ENCODE assay signal across 24 cellular contexts in the genomic region with DNA sequence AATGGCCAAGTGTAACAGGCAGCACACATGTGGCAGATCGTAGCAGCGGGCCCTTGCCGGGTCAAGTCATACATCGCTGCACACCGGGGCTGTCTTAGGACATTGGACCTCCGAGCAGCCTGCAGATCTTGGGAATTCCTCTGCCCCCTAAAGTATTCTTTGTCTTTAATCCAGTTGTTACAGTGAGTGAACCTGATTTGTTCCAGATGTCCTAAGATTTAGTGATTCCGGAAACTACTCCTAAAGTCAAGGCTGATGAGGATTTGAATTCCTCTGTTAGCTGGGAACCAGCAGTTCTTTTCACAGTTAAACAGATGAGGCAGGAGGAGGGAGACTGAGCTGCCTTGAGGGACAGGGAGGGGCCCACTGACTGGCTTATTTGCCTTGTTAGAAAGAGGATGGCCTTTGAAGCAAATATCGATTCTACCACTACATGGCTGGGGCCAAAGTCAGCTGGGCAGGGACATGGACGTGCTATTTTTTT.
DNase-seq lines count a peak whose midpoint lies in the region; ATAC-seq and TF ChIP-seq lines count a peak whose summit lies in the region.
"Had no signal": no experiment of that assay in that cellular context is flagged by ENCODE, and none has a peak within 500 bp of the region (broad histone marks: within the 10 kb centered on the region; RNA-seq: fewer than 3 reads in every experiment).

No MANE protein-coding gene starts in this region.

- no peaks in the 10 kb centered on the region for H3K36me3 Mint-ChIP-seq in progenitor cell of endocrine pancreas (ENCODE audit: insufficient read depth)

- TF ChIP-seq EP300 in SK-N-SH (IDR thresholded peaks at IDR 0.05; ENCODE audit: borderline replicate concordance in 1 of 2, low read depth in 1 of 2, low read length in 1 of 2) = no peak

- DNase-seq in SK-N-SH = no peak
- peak; percentile 74 for DNase-seq in left kidney (ENCODE audit: low read depth, low spot score)
- DNase-seq in progenitor cell of endocrine pancreas (ENCODE audit: low spot score, unreplicated experiment) = no peak
- DNase-seq in A172 (ENCODE audit: low spot score) = no peak
- DNase-seq in cerebellar nuclear complex (lab: John Stamatoyannopoulos, UW) = no peak
- no peak for DNase-seq in left lung
- DNase-seq: activated CD4-positive, CD25-positive, alpha-beta regulatory T cell treated with anti-CD3 and anti-CD28 coated beads, Interleukin-2, amount 50 U/mL, for 72 hours; activated CD8-positive, alpha-beta memory T cell treated with anti-CD3 and anti-CD28 coated beads for 24 hours; activated naive CD4-positive, alpha-beta T cell treated with anti-CD3 and anti-CD28 coated beads, Interleukin-2, amount 50 U/mL, for 16 hours; Calu3; effector CD4-positive, alpha-beta T cell; heart left ventricle; lower lobe of right lung; NCI-H1417 treated with DMSO at 0.1 percent for 48 hours; NCI-H2107; NCI-H524; stimulated activated naive CD4-positive, alpha-beta T cell treated with Interleukin-2 at 50 U/mL for 16 hours; upper lobe of right lung had no signal

- H3F3A ChIP-seq in SK-N-SH (replicated peaks; ENCODE audit: insufficient read depth) = no peaks in the 10 kb centered on the region

- POLR2A ChIA-PET in SK-N-SH (lab: Yijun Ruan, JAX) = no interaction called here

- H3K4me3 ChIP-seq in SK-N-SH (ENCODE audit: low read depth in 2 of 2, low read length in 1 of 2) (no peak overlapping the region), left lung (no peak overlapping the region)
- H3K4me3 ChIP-seq: GM23338, heart left ventricle, lower lobe of right lung, upper lobe of right lung had no signal

- no peak overlapping the region for H3K4me3 Mint-ChIP-seq in progenitor cell of endocrine pancreas (ENCODE audit: low read depth)
- H3K4me3 Mint-ChIP-seq: GM23338 had no signal

- H3K79me2 ChIP-seq in SK-N-SH (ENCODE audit: insufficient read depth) = no peaks in the 10 kb centered on the region

- no peaks in the 10 kb centered on the region for H3K9me2 ChIP-seq in SK-N-SH

- no peak overlapping the region for H2AFZ ChIP-seq in SK-N-SH (ENCODE audit: low read depth)
- H2AFZ ChIP-seq: GM23338 had no signal

- H3K4me1 ChIP-seq in SK-N-SH (ENCODE audit: control insufficient read depth in 1 of 2, insufficient read depth in 2 of 2, low read depth in 1 of 2, low read length in 1 of 2) (peaks cover 0 to 54% of the 10 kb centered on the region in 2 experiments; a peak in 2 of 4 replicates), left lung (peaks cover 5 to 9% of the 10 kb centered on the region in 2 donors)

- peak overlapping the region; percentile 49 for H3K27ac Mint-ChIP-seq in progenitor cell of endocrine pancreas
- H3K27ac Mint-ChIP-seq: GM23338 had no signal

- H3K9ac ChIP-seq in SK-N-SH = no peak overlapping the region

- H4K20me1 ChIP-seq in SK-N-SH (ENCODE audit: insufficient read depth) = no peaks in the 10 kb centered on the region

- CTCF ChIA-PET in SK-N-SH (lab: Yijun Ruan, JAX) = interaction anchor here (1.1 to 1.9 kb wide), 3 partner anchors 12 to 217 kb away, joined by 3 to 6 read pairs (median 4); no protein-coding TSS in a partner anchor

- H3K36me3 ChIP-seq in SK-N-SH (replicated peaks in 1 of 2; ENCODE audit: control insufficient read depth in 1 of 2, insufficient read depth in 2 of 2, low read length in 1 of 2) = no peaks in the 10 kb centered on the region
- no peaks in the 10 kb centered on the region for H3K36me3 ChIP-seq in left lung
- H3K36me3 ChIP-seq: heart left ventricle, lower lobe of right lung, upper lobe of right lung had no signal

- no peaks in the 10 kb centered on the region for H3K9me3 Mint-ChIP-seq in progenitor cell of endocrine pancreas (ENCODE audit: low read depth)
- H3K9me3 Mint-ChIP-seq: GM23338 had no signal

- intact Hi-C loops in left lung (cut with DNase I) = no loop called here

- H3K27me3 Mint-ChIP-seq in progenitor cell of endocrine pancreas = peaks cover 31% of the 10 kb centered on the region

- WGBS in SK-N-SH (ENCODE audit: low lambda C conversion rate) = 67% methylated on average over 7 of the region's 9 CpGs

- H3K9me3 ChIP-seq in SK-N-SH (no peaks in the 10 kb centered on the region), left lung (no peaks in the 10 kb centered on the region)
- H3K9me3 ChIP-seq: heart left ventricle, lower lobe of right lung, upper lobe of right lung had no signal

- peaks cover 12% of the 10 kb centered on the region for H3K4me1 Mint-ChIP-seq in progenitor cell of endocrine pancreas (ENCODE audit: low read depth)

- H3K27me3 ChIP-seq in SK-N-SH (ENCODE audit: insufficient read depth) (no peaks in the 10 kb centered on the region; the same call in 1 of the 2 replicates), left lung (no peaks in the 10 kb centered on the region)
- H3K27me3 ChIP-seq: heart left ventricle, upper lobe of right lung had no signal

- no peak for TF ChIP-seq CTCF in SK-N-SH (IDR thresholded peaks at IDR 0.05)
- TF ChIP-seq CTCF in progenitor cell of endocrine pancreas (IDR thresholded peaks at IDR 0.05; ENCODE audit: unreplicated experiment) = no peak
- no peak for TF ChIP-seq CTCF in left lung (IDR thresholded peaks at IDR 0.05)

- ATAC-seq in SK-N-SH treated with all-trans-retinoic acid at 6 μM for 48 hours = no peak; the same call in 1 of the 3 replicates
- no peak for ATAC-seq in HG03039 (IDR thresholded peaks at IDR 0.05; ENCODE audit: unreplicated experiment)
- no peak for ATAC-seq in left lung
- ATAC-seq: GM23338, heart left ventricle, lower lobe of right lung, upper lobe of right lung had no signal

- H3K4me2 ChIP-seq in SK-N-SH = no peak overlapping the region
- H3K4me2 ChIP-seq: GM23338 had no signal

- H3K27ac ChIP-seq in SK-N-SH (ENCODE audit: low read depth in 2 of 2, low read length in 1 of 2) = peak overlapping the region in 1 of 2 experiments; percentile 39; a peak in 2 of 4 replicates
- H3K27ac ChIP-seq in left lung = no peak overlapping the region
- H3K27ac ChIP-seq: 22Rv1, HL-60, lower lobe of right lung, RWPE1, upper lobe of right lung had no signal

- no peak for TF ChIP-seq RAD21 in SK-N-SH (IDR thresholded peaks at IDR 0.05; ENCODE audit: low read length)

TF ChIP-seq in SK-N-SH treated with all-trans-retinoic acid at 6 μM for 48 hours, 23 proteins besides CTCF, POLR2A, EP300 and RAD21:
- peak; percentile 46; the same call in 1 of the 2 replicates for TF ChIP-seq TCF4 (CRISPR knock-in tag; IDR thresholded peaks at IDR 0.05; ENCODE audit: borderline replicate concordance)
- TF ChIP-seq CSDC2 (CRISPR knock-in tag; IDR thresholded peaks at IDR 0.05) = no peak

TF ChIP-seq in SK-N-SH, 30 proteins besides CTCF, POLR2A, EP300 and RAD21:
- TF ChIP-seq NRF1 (IDR thresholded peaks at IDR 0.05; ENCODE audit: low read depth, low read length) = no peak
- TF ChIP-seq FOSL2 (IDR thresholded peaks at IDR 0.05; ENCODE audit: borderline replicate concordance, low read depth) = no peak
- no peak for TF ChIP-seq RFX5 (IDR thresholded peaks at IDR 0.05; ENCODE audit: low read length)
- no peak for TF ChIP-seq NFIC (IDR thresholded peaks at IDR 0.05; ENCODE audit: borderline replicate concordance)
- no peak for TF ChIP-seq MXI1 (IDR thresholded peaks at IDR 0.05; ENCODE audit: low read depth, low read length)
- TF ChIP-seq TAF1 (IDR thresholded peaks at IDR 0.05; ENCODE audit: borderline replicate concordance, low read depth, low read length) = no peak
- TF ChIP-seq RXRA (IDR thresholded peaks at IDR 0.05; ENCODE audit: borderline replicate concordance, low read depth) = no peak
- TF ChIP-seq SIN3A (IDR thresholded peaks at IDR 0.05; ENCODE audit: borderline replicate concordance, low read depth, low read length) = no peak
- TF ChIP-seq, protein P1, sequence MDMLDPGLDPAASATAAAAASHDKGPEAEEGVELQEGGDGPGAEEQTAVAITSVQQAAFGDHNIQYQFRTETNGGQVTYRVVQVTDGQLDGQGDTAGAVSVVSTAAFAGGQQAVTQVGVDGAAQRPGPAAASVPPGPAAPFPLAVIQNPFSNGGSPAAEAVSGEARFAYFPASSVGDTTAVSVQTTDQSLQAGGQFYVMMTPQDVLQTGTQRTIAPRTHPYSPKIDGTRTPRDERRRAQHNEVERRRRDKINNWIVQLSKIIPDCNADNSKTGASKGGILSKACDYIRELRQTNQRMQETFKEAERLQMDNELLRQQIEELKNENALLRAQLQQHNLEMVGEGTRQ (IDR thresholded peaks at IDR 0.05; ENCODE audit: borderline replicate concordance, low read depth, low read length) = no peak
